In genomic region chr9:78295177-78295575, GRCh38 we compare ENCODE assay signal across 24 cellular contexts. TPM values are rescaled to one million over a fixed set of nuclear protein-coding genes. Genes with fewer than 3 reads are reported as not detected.
DNase-seq lines count a peak whose midpoint lies in the region; ATAC-seq and TF ChIP-seq lines count a peak whose summit lies in the region.
"Had no signal": no experiment of that assay in that cellular context is flagged by ENCODE, and none has a peak within 500 bp of the region (broad histone marks: within the 10 kb centered on the region; RNA-seq: fewer than 3 reads in every experiment).

No MANE protein-coding gene starts in this region.

- WGBS in mesenchymal stem cell, result 100% methylated on average over 1 of the region's 3 CpGs

- no peak overlapping the region for H3K23ac ChIP-seq in mesenchymal stem cell (ENCODE audit: low read length in 2 of 2)

- intact Hi-C loops in Calu3 (cut with micrococcal nuclease; ENCODE audit: unreplicated experiment), result no loop called here
- intact Hi-C loops in natural killer cell (cut with micrococcal nuclease), result no loop called here
- intact Hi-C loops in colonic mucosa (cut with DNase I), result no loop called here

- no peaks in the 10 kb centered on the region for H3K27me3 ChIP-seq in CD4-positive, CD25-positive, alpha-beta regulatory T cell (ENCODE audit: control insufficient read depth, insufficient read depth, low read length)
- H3K27me3 ChIP-seq in mesenchymal stem cell (ENCODE audit: control insufficient read depth in 1 of 2, insufficient read depth in 1 of 2, low read length in 2 of 2) (peaks cover 0 to 12% of the 10 kb centered on the region in 2 experiments), colonic mucosa (no peaks in the 10 kb centered on the region)
- H3K27me3 ChIP-seq: stomach had no signal

- no peak overlapping the region for H3K9ac ChIP-seq in mesenchymal stem cell (ENCODE audit: low read length)
- no peak overlapping the region for H3K9ac ChIP-seq in colonic mucosa (ENCODE audit: low read depth in 2 of 2, low read length in 2 of 2)
- H3K9ac ChIP-seq: parathyroid adenoma, SK-N-SH had no signal

- H3K79me1 ChIP-seq in mesenchymal stem cell (replicated peaks; ENCODE audit: low read length, poor library complexity, severe bottlenecking), result peaks cover 3% of the 10 kb centered on the region

- ATAC-seq in CD4-positive, CD25-positive, alpha-beta regulatory T cell (ENCODE audit: low read depth in 2 of 2), result no peak
- no peak for ATAC-seq in WTC11
- no peak for ATAC-seq in natural killer cell
- no peak for ATAC-seq in GM18519 (IDR thresholded peaks at IDR 0.05; ENCODE audit: low FRiP score, unreplicated experiment)
- ATAC-seq: activated CD8-positive, alpha-beta T cell treated with anti-CD3 and anti-CD28 coated beads, Interleukin-2, amount 10 ng/mL, durations not matched to agents 7 days and 5 days; effector memory CD8-positive, alpha-beta T cell; gastrocnemius medialis; right cardiac atrium had no signal

- no peak overlapping the region for H2BK120ac ChIP-seq in mesenchymal stem cell (ENCODE audit: low read depth, low read length)

- no peak overlapping the region for H4K8ac ChIP-seq in mesenchymal stem cell (ENCODE audit: low read length)

- no peak overlapping the region for H3K4me2 ChIP-seq in mesenchymal stem cell (ENCODE audit: low read length, poor library complexity, severe bottlenecking)

- H2BK15ac ChIP-seq in mesenchymal stem cell (ENCODE audit: low read depth, poor library complexity, severe bottlenecking), result no peak overlapping the region

- POLR2A ChIA-PET in WTC11 (lab: Charles Lee), result no interaction called here

- H2BK12ac ChIP-seq in mesenchymal stem cell (ENCODE audit: low read length in 2 of 2), result no peak overlapping the region

- CTCF ChIA-PET in WTC11 (lab: Charles Lee), result no interaction called here
- CTCF ChIA-PET in Calu3 (lab: Charles Lee), result no interaction called here

- no peaks in the 10 kb centered on the region for H3K36me3 ChIP-seq in CD4-positive, CD25-positive, alpha-beta regulatory T cell (ENCODE audit: control insufficient read depth, insufficient read depth, low read length)
- no peaks in the 10 kb centered on the region for H3K36me3 ChIP-seq in mesenchymal stem cell (ENCODE audit: control insufficient read depth in 1 of 2, insufficient read depth in 2 of 2, low read depth in 1 of 2, low read length in 2 of 2)
- no peaks in the 10 kb centered on the region for H3K36me3 ChIP-seq in colonic mucosa
- H3K36me3 ChIP-seq: esophagus squamous epithelium, gastrocnemius medialis, stomach, tibial nerve had no signal

- peaks cover 13 to 49% (median 31%) of the 10 kb centered on the region in 4 donors for H3K4me1 Mint-ChIP-seq in CD4-positive, CD25-positive, alpha-beta regulatory T cell
- H3K4me1 Mint-ChIP-seq in WTC11 (peaks cover 34% of the 10 kb centered on the region), Calu3 (ENCODE audit: low read depth, unreplicated experiment) (peaks cover 8% of the 10 kb centered on the region), natural killer cell (peaks cover 27 to 28% of the 10 kb centered on the region in 2 donors)

- H3K4ac ChIP-seq in mesenchymal stem cell (ENCODE audit: low read depth in 1 of 2, low read length in 2 of 2), result no peak overlapping the region

- no peak overlapping the region for H2BK5ac ChIP-seq in mesenchymal stem cell (ENCODE audit: low read depth, low read length, poor library complexity, severe bottlenecking)

- H2AK5ac ChIP-seq in mesenchymal stem cell (ENCODE audit: low read length, severe bottlenecking), result peak overlapping the region; percentile 7

- no peak overlapping the region for H3K14ac ChIP-seq in mesenchymal stem cell (ENCODE audit: low read length in 2 of 2)

- peak overlapping the region in 3 of 4 donors; percentile 9 to 96 (median 37) for H3K4me3 Mint-ChIP-seq in CD4-positive, CD25-positive, alpha-beta regulatory T cell
- H3K4me3 Mint-ChIP-seq in WTC11, result peak overlapping the region; percentile 91
- H3K4me3 Mint-ChIP-seq in Calu3 (ENCODE audit: low read depth, unreplicated experiment), result no peak overlapping the region
- H3K4me3 Mint-ChIP-seq in natural killer cell, result no peak overlapping the region

- BruUV-seq in Calu3 (replicated peaks; lab: Mats Ljungman, UMichigan), result no TSS peak

- H3K27me3 Mint-ChIP-seq in CD4-positive, CD25-positive, alpha-beta regulatory T cell, result no peaks in the 10 kb centered on the region
- H3K27me3 Mint-ChIP-seq in WTC11 (ENCODE audit: low read depth) (no peaks in the 10 kb centered on the region), Calu3 (ENCODE audit: unreplicated experiment) (no peaks in the 10 kb centered on the region), natural killer cell (ENCODE audit: low read depth in 2 of 2) (peaks cover 11 to 18% of the 10 kb centered on the region in 2 donors)
- H3K27me3 Mint-ChIP-seq: effector memory CD8-positive, alpha-beta T cell had no signal

- no peak overlapping the region for H2AFZ ChIP-seq in mesenchymal stem cell (ENCODE audit: low read depth, low read length)

- H3K27ac Mint-ChIP-seq in CD4-positive, CD25-positive, alpha-beta regulatory T cell, result no peak overlapping the region
- H3K27ac Mint-ChIP-seq in WTC11 (peak overlapping the region; percentile 10; the same call in 1 of the 2 replicates), Calu3 (ENCODE audit: unreplicated experiment) (no peak overlapping the region), natural killer cell (no peak overlapping the region)

- no peak overlapping the region for H3K18ac ChIP-seq in mesenchymal stem cell (ENCODE audit: low read depth in 1 of 2, low read length in 2 of 2)

- H3K4me1 ChIP-seq in CD4-positive, CD25-positive, alpha-beta regulatory T cell (ENCODE audit: control insufficient read depth, insufficient read depth, low read length, poor library complexity, severe bottlenecking), result peaks cover 25% of the 10 kb centered on the region
- peaks cover 7% of the 10 kb centered on the region for H3K4me1 ChIP-seq in mesenchymal stem cell (ENCODE audit: control insufficient read depth, insufficient read depth, low read depth, low read length)
- H3K4me1 ChIP-seq in colonic mucosa, result peaks cover 19% of the 10 kb centered on the region
- H3K4me1 ChIP-seq: parathyroid adenoma had no signal

- H3K9me3 Mint-ChIP-seq in CD4-positive, CD25-positive, alpha-beta regulatory T cell, result no peaks in the 10 kb centered on the region
- H3K9me3 Mint-ChIP-seq in WTC11, result no peaks in the 10 kb centered on the region
- no peaks in the 10 kb centered on the region for H3K9me3 Mint-ChIP-seq in Calu3 (ENCODE audit: low read depth, unreplicated experiment)
- no peaks in the 10 kb centered on the region for H3K9me3 Mint-ChIP-seq in natural killer cell
- H3K9me3 Mint-ChIP-seq: effector memory CD8-positive, alpha-beta T cell had no signal

- no peaks in the 10 kb centered on the region for H3K36me3 Mint-ChIP-seq in CD4-positive, CD25-positive, alpha-beta regulatory T cell
- H3K36me3 Mint-ChIP-seq in WTC11, result peaks cover 13% of the 10 kb centered on the region
- peaks cover 34% of the 10 kb centered on the region for H3K36me3 Mint-ChIP-seq in Calu3 (ENCODE audit: insufficient read depth, unreplicated experiment)
- no peaks in the 10 kb centered on the region for H3K36me3 Mint-ChIP-seq in natural killer cell

- no peak overlapping the region for H3K27ac ChIP-seq in CD4-positive, CD25-positive, alpha-beta regulatory T cell (ENCODE audit: insufficient read depth, low read length, poor library complexity, severe bottlenecking)
- H3K27ac ChIP-seq in mesenchymal stem cell (ENCODE audit: low read length, poor library complexity, severe bottlenecking), result no peak overlapping the region
- H3K27ac ChIP-seq in colonic mucosa, result no peak overlapping the region
- H3K27ac ChIP-seq: gastrocnemius medialis had no signal

- TF ChIP-seq CTCF in WTC11 (IDR thresholded peaks at IDR 0.05), result no peak
- no peak for TF ChIP-seq CTCF in Calu3 (IDR thresholded peaks at IDR 0.05; ENCODE audit: unreplicated experiment)
- no peak for TF ChIP-seq CTCF in natural killer cell (IDR thresholded peaks at IDR 0.05)
- no peak for TF ChIP-seq CTCF in colonic mucosa (IDR thresholded peaks at IDR 0.05)

- H3K9me3 ChIP-seq in CD4-positive, CD25-positive, alpha-beta regulatory T cell (ENCODE audit: control insufficient read depth in 2 of 2, low read length in 2 of 2), result no peaks in the 10 kb centered on the region
- H3K9me3 ChIP-seq in mesenchymal stem cell (ENCODE audit: control insufficient read depth, low read length), result no peaks in the 10 kb centered on the region
- no peaks in the 10 kb centered on the region for H3K9me3 ChIP-seq in colonic mucosa
- H3K9me3 ChIP-seq: esophagus squamous epithelium, gastrocnemius medialis, SK-N-SH, stomach, tibial nerve had no signal

- H4K91ac ChIP-seq in mesenchymal stem cell (ENCODE audit: low read length), result no peak overlapping the region

- H3K4me3 ChIP-seq in CD4-positive, CD25-positive, alpha-beta regulatory T cell (ENCODE audit: low read depth, low read length), result no peak overlapping the region
- no peak overlapping the region for H3K4me3 ChIP-seq in mesenchymal stem cell (ENCODE audit: insufficient read depth in 1 of 2, low read depth in 1 of 2, low read length in 2 of 2)
- H3K4me3 ChIP-seq in colonic mucosa, result no peak overlapping the region
- H3K4me3 ChIP-seq: gastrocnemius medialis, tibial nerve had no signal

- DNase-seq in CD4-positive, CD25-positive, alpha-beta regulatory T cell, result no peak
- DNase-seq in ELF-1 (ENCODE audit: low read depth, low spot score) (peak; percentile 57), WTC11 (ENCODE audit: low spot score) (no peak), mesenchymal stem cell (no peak), Calu3 (no peak), natural killer cell (no peak), colonic mucosa (no peak)
- DNase-seq: activated CD4-positive, CD25-positive, alpha-beta regulatory T cell; activated CD8-positive, alpha-beta T cell treated with anti-CD3 and anti-CD28 coated beads, Interleukin-2, amount 10 ng/mL, durations not matched to agents 7 days and 5 days; activated naive CD4-positive, alpha-beta T cell treated with anti-CD3 and anti-CD28 coated beads, Interleukin-2, amount 50 U/mL, for 16 hours; COR-L47; DND-41; effector memory CD8-positive, alpha-beta T cell; esophagus squamous epithelium; gastrocnemius medialis; NCI-H2107; right cardiac atrium; RPMI8226; SK-N-SH; stomach; T-helper 9 cell had no signal

TF ChIP-seq in WTC11, 78 proteins besides CTCF, POLR2A, EP300 and RAD21 (continues in another document):
- TF ChIP-seq EMX1 (CRISPR knock-in tag; IDR thresholded peaks at IDR 0.05), result no peak

RNA-seq across cellular contexts. Expression of gene PSAT1, which starts 1.7 kb away (rescaled TPM):
- total RNA-seq in CD4-positive, CD25-positive, alpha-beta regulatory T cell, result 2.7 TPM
- 10 to 100 TPM; 14.6 to 32.7 (median 22.5) TPM for polyA plus RNA-seq in CD4-positive, CD25-positive, alpha-beta regulatory T cell
- total RNA-seq in WTC11 (2021), result 169 to 240 TPM (median 173 TPM) in 3 replicates
- polyA plus RNA-seq in mesenchymal stem cell (2013, experiment 1 of 2), result 93.9 TPM
- polyA plus RNA-seq in mesenchymal stem cell (2013, experiment 2 of 2), result 102 TPM
- total RNA-seq in Calu3 (2022), result 56.0 and 69.5 TPM in 2 replicates
- 1 to 10 TPM; 1.1 to 3.3 (median 2.3) TPM for total RNA-seq in natural killer cell
- total RNA-seq in colonic mucosa, result 10 to 100 TPM in 1 of 2 donors, 1 to 10 TPM in 1; 7.5 to 28.5 TPM

RNA-seq across cellular contexts. Expression of gene CEP78, which starts 59.3 kb away (rescaled TPM):
- 39.8 TPM for total RNA-seq in CD4-positive, CD25-positive, alpha-beta regulatory T cell
- 10 to 100 TPM; 24.9 to 43.6 (median 28.6) TPM for polyA plus RNA-seq in CD4-positive, CD25-positive, alpha-beta regulatory T cell
- 42.0 to 44.1 TPM (median 44.0 TPM) in 3 replicates for total RNA-seq in WTC11 (2021)
- 6.0 TPM for polyA plus RNA-seq in mesenchymal stem cell (2013, experiment 1 of 2)
- polyA plus RNA-seq in mesenchymal stem cell (2013, experiment 2 of 2), result 5.7 TPM
- 17.3 and 20.8 TPM in 2 replicates for total RNA-seq in Calu3 (2022)
- total RNA-seq in natural killer cell, result 100 to 1,000 TPM; 204 to 304 (median 253) TPM
- total RNA-seq in colonic mucosa, result 10 to 100 TPM; 10.6 to 42.5 TPM

Comparison
In these comparisons a context has a peak if more than half of its experiments do, and no peak if none do; other contexts are left out.
1. H3K4me3 Mint-ChIP-seq: peak in CD4-positive, CD25-positive, alpha-beta regulatory T cell (3 of 4) and WTC11 (single experiment); none in Calu3 (single experiment) and natural killer cell (single experiment).